In genomic region chr14:73886449-73887115, GRCh38 we compare ENCODE assay signal across 8 cellular contexts. TPM values are rescaled to one million over a fixed set of nuclear protein-coding genes. Genes with fewer than 3 reads are reported as not detected.
DNase-seq lines count a peak whose midpoint lies in the region; ATAC-seq lines count a peak whose summit lies in the region.

Gene ZNF410, plus strand, starts transcription at chr14:73886859. Its CDS starts 5,317 bp downstream, at chr14:73892176.

- DNase-seq in NCI-H748 (lab: John Stamatoyannopoulos, UW; ENCODE audit: unreplicated experiment) (peak; percentile 92), dedifferentiated amniotic fluid mesenchymal stem cell (ENCODE audit: extremely low spot score) (peak; percentile 95), left lobe of liver (ENCODE audit: low spot score) (peak; percentile 96)
- peak; percentile 85 for DNase-seq in activated CD4-positive, alpha-beta T cell treated with anti-CD3 and anti-CD28 coated beads, Interleukin-2, amount 50 U/mL, for 1 hour
- DNase-seq in stimulated activated CD4-positive, alpha-beta T cell treated with anti-CD3 and anti-CD28 coated beads, Interleukin-2, amount 100 ng/mL, for 4 hours (ENCODE audit: low read depth) = peak; percentile 89

- H4K20me1 ChIP-seq in BLaER1 treated with 17β-estradiol and CSF1 and Interleukin-3, amounts not matched to agents 10 nM and 100 nM = peaks cover 26 to 49% (median 41%) of the 10 kb centered on the region in 11 experiments; a peak in 21 of 22 replicates

- peak within 1 kb of the TSS; percentile 74 to 97 (median 91) for H3K4me3 ChIP-seq in BLaER1 treated with 17β-estradiol and CSF1 and Interleukin-3, amounts not matched to agents 10 nM and 100 nM

- H3K4me2 ChIP-seq in BLaER1 treated with 17β-estradiol and CSF1 and Interleukin-3, amounts not matched to agents 10 nM and 100 nM = peak within 1 kb of the TSS; percentile 71 to 98 (median 83)

- H3K9me3 ChIP-seq in BLaER1 treated with 17β-estradiol and CSF1 and Interleukin-3, amounts not matched to agents 10 nM and 100 nM (replicated peaks in 1 of 11) = no peaks in the 10 kb centered on the region

- peaks cover 5 to 18% (median 11%) of the 10 kb centered on the region in 11 experiments; a peak in 17 of 22 replicates for H3K36me3 ChIP-seq in BLaER1 treated with 17β-estradiol and CSF1 and Interleukin-3, amounts not matched to agents 10 nM and 100 nM

- no peaks in the 10 kb centered on the region for H3K27me3 ChIP-seq in BLaER1 treated with 17β-estradiol and CSF1 and Interleukin-3, amounts not matched to agents 10 nM and 100 nM

- H3K27ac ChIP-seq in BLaER1 treated with 17β-estradiol and CSF1 and Interleukin-3, amounts not matched to agents 10 nM and 100 nM = peak within 1 kb of the TSS; percentile 88 to 94 (median 90)

- peaks cover 28 to 44% (median 35%) of the 10 kb centered on the region in 10 experiments for H3K4me1 ChIP-seq in BLaER1 treated with 17β-estradiol and CSF1 and Interleukin-3, amounts not matched to agents 10 nM and 100 nM

- H3K9ac ChIP-seq in BLaER1 treated with 17β-estradiol and CSF1 and Interleukin-3, amounts not matched to agents 10 nM and 100 nM = peak within 1 kb of the TSS; percentile 87 to 96 (median 92)

- ATAC-seq in GM19351 (IDR thresholded peaks at IDR 0.05; ENCODE audit: unreplicated experiment) (peak; percentile 97), HG03521 (IDR thresholded peaks at IDR 0.05; ENCODE audit: unreplicated experiment) (peak; percentile 98), left lobe of liver (peak; percentile 97)

RNA-seq across cellular contexts. Expression of gene ZNF410, which starts in this region (rescaled TPM):
- total RNA-seq in left lobe of liver = 17.1 TPM

Comparison
In these comparisons a context has a peak if more than half of its experiments do, and no peak if none do; other contexts are left out.
1. Peak in every context shown above with its lines: DNase-seq, ATAC-seq, H3K4me3 ChIP-seq and H3K27ac ChIP-seq.